Comparison of ENCODE assay signal across 8 cellular contexts in the genomic region with DNA sequence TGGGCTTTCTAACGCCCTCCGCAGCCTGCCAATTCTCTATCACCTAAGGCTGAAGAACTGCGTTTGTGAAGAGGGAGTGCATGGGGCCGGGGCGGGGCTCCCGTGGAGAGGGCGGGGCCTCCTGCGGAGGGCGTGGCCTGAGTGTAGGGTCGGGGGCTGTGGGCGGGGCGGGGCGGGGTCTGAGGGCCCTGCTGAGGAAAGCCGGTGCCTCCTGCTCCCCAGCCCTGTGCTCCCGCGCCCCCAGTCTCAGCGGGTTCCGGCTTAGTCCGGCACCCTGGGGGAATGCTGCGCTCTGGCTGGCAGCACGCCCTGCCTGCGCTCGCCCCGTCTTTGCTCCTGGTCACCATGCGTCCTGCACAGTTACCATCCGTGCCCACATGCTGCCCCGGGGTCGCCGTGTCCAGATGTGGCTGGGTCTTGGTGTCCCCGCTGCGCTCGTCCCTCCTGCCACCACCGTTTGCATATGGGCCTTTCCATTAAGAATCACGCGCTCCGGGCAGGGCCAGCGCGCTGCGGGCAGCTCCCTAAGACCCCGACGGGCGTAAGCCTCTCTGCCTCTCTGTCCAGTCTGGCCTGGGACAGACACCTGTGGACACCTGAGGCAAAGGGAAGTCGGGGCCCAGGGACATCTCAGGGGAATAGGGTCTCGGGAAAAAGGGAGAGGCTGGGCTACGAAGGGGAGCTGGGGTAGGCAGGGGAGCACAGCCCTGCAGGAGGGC.
DNase-seq lines count a peak whose midpoint lies in the region; ATAC-seq, FAIRE-seq and TF ChIP-seq lines count a peak whose summit lies in the region.

No MANE protein-coding gene starts in this region.

- peak; percentile 25 to 69 (median 44) for ATAC-seq in pancreas
- ATAC-seq in HG02885 (IDR thresholded peaks at IDR 0.05; ENCODE audit: poor library complexity, unreplicated experiment) = no peak

- peaks cover 4% of the 10 kb centered on the region for H3K27me3 ChIP-seq in effector memory CD4-positive, alpha-beta T cell (replicated peaks; ENCODE audit: control insufficient read depth, insufficient read depth, low read length, poor library complexity, severe bottlenecking)
- H3K27me3 ChIP-seq in pancreas = peaks cover 0 to 11% (median 2%) of the 10 kb centered on the region in 4 donors

- no peaks in the 10 kb centered on the region for H3K4me1 ChIP-seq in effector memory CD4-positive, alpha-beta T cell (ENCODE audit: control insufficient read depth, insufficient read depth, low read length, poor library complexity, severe bottlenecking)
- peaks cover 0 to 5% (median 0%) of the 10 kb centered on the region in 3 donors for H3K4me1 ChIP-seq in pancreas

- TF ChIP-seq CTCF in pancreas (IDR thresholded peaks at IDR 0.05) = no peak

- H3K4me3 ChIP-seq in effector memory CD4-positive, alpha-beta T cell (ENCODE audit: insufficient read depth, low read depth, low read length, poor library complexity, severe bottlenecking) = peak overlapping the region; percentile 48
- peak overlapping the region in 2 of 4 donors; percentile 11 to 32 for H3K4me3 ChIP-seq in pancreas

- H3K27ac ChIP-seq in effector memory CD4-positive, alpha-beta T cell (ENCODE audit: insufficient read depth, low read length, poor library complexity, severe bottlenecking) = no peak overlapping the region
- H3K27ac ChIP-seq in pancreas = no peak overlapping the region

- H3K9me3 ChIP-seq in effector memory CD4-positive, alpha-beta T cell (ENCODE audit: control insufficient read depth, low read length) = no peaks in the 10 kb centered on the region
- H3K9me3 ChIP-seq in pancreas = no peaks in the 10 kb centered on the region

- intact Hi-C loops in pancreas (cut with DNase I) = no loop called here

- 7 to 8% methylated on average over 43 to 45 of the region's 45 CpGs for WGBS in pancreas, 2 donors

- peak; percentile 59 to 84 (median 81) for DNase-seq in stimulated activated naive CD4-positive, alpha-beta T cell (lab: John Stamatoyannopoulos, UW)
- no peak for DNase-seq in stimulated activated naive CD4-positive, alpha-beta T cell treated with Interleukin-2 at 50 U/mL for 16 hours (lab: John Stamatoyannopoulos, UW)
- DNase-seq in effector memory CD4-positive, alpha-beta T cell = no peak
- DNase-seq in pancreas = peak in 2 of 6 donors; percentile 31 to 55
- DNase-seq in GOT3 (lab: John Stamatoyannopoulos, UW) = no peak
- DNase-seq in Kasumi-1 (lab: John Stamatoyannopoulos, UW) = no peak
- DNase-seq in NCI-H2196 (lab: John Stamatoyannopoulos, UW; ENCODE audit: unreplicated experiment) = no peak

- H3K36me3 ChIP-seq in effector memory CD4-positive, alpha-beta T cell (ENCODE audit: control insufficient read depth, insufficient read depth, low read length) = no peaks in the 10 kb centered on the region
- H3K36me3 ChIP-seq in pancreas = no peaks in the 10 kb centered on the region

- no peak for FAIRE-seq in pancreas (lab: Jason Lieb, UNC)

Comparison
In these comparisons a context has a peak if more than half of its experiments do, and no peak if none do; other contexts are left out.
1. DNase-seq: peak in stimulated activated naive CD4-positive, alpha-beta T cell (6 of 6); none in stimulated activated naive CD4-positive, alpha-beta T cell treated with Interleukin-2 at 50 U/mL for 16 hours (single experiment), effector memory CD4-positive, alpha-beta T cell (0 of 3), GOT3 (single experiment), Kasumi-1 (0 of 2) and NCI-H2196 (single experiment).